Comparison of ENCODE assay signal across 18 cellular contexts in the genomic region with DNA sequence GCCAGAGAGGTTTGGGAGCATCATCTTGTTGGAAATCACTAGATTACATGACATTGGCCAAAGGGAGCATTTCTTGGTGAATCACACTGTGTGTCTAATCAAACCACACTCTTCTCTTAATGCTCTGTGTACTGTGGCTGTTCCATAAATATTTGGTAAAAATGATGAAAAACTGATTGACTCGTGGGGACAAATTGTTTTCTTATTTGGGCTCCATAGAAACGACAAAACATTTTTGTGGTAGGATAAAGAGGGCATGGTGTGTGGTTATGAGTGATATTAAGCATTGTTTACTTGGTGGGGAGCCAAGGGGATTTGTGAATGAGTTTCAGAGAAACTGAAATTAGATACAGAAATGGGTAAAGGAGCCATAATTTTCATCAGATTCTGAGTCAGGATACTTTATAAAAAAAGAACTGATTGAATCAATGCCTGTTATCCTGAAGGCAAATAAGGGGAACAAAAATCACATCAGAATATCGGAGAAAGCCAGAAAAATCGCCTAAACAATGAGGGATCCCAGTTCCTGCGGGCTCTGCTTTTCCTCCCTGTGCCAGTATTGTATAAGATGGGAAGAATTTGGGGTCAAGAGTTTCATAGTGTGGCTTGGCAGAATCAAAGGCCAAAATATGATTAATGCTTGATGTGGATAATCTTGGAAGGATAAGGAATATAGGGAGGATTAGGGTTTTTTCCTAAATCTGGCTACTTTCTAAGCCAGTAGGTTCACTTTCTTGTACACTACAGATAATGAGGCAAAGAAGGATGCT. TPM values are rescaled to one million over a fixed set of nuclear protein-coding genes. Genes with fewer than 3 reads are reported as not detected.
DNase-seq lines count a peak whose midpoint lies in the region; ATAC-seq and TF ChIP-seq lines count a peak whose summit lies in the region.
"Had no signal": no experiment of that assay in that cellular context is flagged by ENCODE, and none has a peak within 500 bp of the region (broad histone marks: within the 10 kb centered on the region; RNA-seq: fewer than 3 reads in every experiment).

No MANE protein-coding gene starts in this region.

- WGBS in esophagus muscularis mucosa: 59% methylated on average over 5 of the region's 5 CpGs

- TF ChIP-seq CTCF in AG10803 (conservative IDR thresholded peaks at IDR 0.05; ENCODE audit: low read length): no peak
- no peak for TF ChIP-seq CTCF in esophagus muscularis mucosa (IDR thresholded peaks at IDR 0.05)
- TF ChIP-seq CTCF in mucosa of descending colon (IDR thresholded peaks at IDR 0.05): no peak
- TF ChIP-seq CTCF in right atrium auricular region (IDR thresholded peaks at IDR 0.05): no peak

- intact Hi-C loops in esophagus muscularis mucosa (cut with DNase I) (no loop called here), mucosa of descending colon (cut with DNase I, micrococcal nuclease) (no loop called here)

- TF ChIP-seq EP300 in esophagus muscularis mucosa (IDR thresholded peaks at IDR 0.05): no peak

- ATAC-seq in mucosa of descending colon (peak; percentile 49), HG03378 (IDR thresholded peaks at IDR 0.05; ENCODE audit: unreplicated experiment) (no peak), HG02763 (IDR thresholded peaks at IDR 0.05; ENCODE audit: unreplicated experiment) (no peak), HG03520 (IDR thresholded peaks at IDR 0.05; ENCODE audit: unreplicated experiment) (no peak)
- ATAC-seq: activated T-cell treated with anti-CD3 and anti-CD28 coated beads, Interleukin-2, amount 50 U/mL, for 4 hours had no signal

- H3K9me3 ChIP-seq in MG63 (peaks cover 17% of the 10 kb centered on the region), esophagus muscularis mucosa (no peaks in the 10 kb centered on the region), mucosa of descending colon (no peaks in the 10 kb centered on the region), right atrium auricular region (no peaks in the 10 kb centered on the region)
- H3K9me3 ChIP-seq: pancreas had no signal

- H3K36me3 ChIP-seq in MG63 (peaks cover 11% of the 10 kb centered on the region), esophagus muscularis mucosa (no peaks in the 10 kb centered on the region), mucosa of descending colon (ENCODE audit: low read depth) (no peaks in the 10 kb centered on the region), right atrium auricular region (no peaks in the 10 kb centered on the region)
- H3K36me3 ChIP-seq: pancreas had no signal

- TF ChIP-seq POLR2A in esophagus muscularis mucosa (IDR thresholded peaks at IDR 0.05; ENCODE audit: low read depth): no peak

- H3K27ac ChIP-seq in esophagus muscularis mucosa (replicated peaks in 1 of 4): peak overlapping the region in 1 of 4 donors; percentile 24
- H3K27ac ChIP-seq in right atrium auricular region: no peak overlapping the region
- H3K27ac ChIP-seq: hepatocyte, HL-60, pancreas had no signal

- H3K4me1 ChIP-seq in esophagus muscularis mucosa: peaks cover 7 to 16% (median 13%) of the 10 kb centered on the region in 4 donors
- H3K4me1 ChIP-seq in mucosa of descending colon (ENCODE audit: low read depth): no peaks in the 10 kb centered on the region
- H3K4me1 ChIP-seq in right atrium auricular region: peaks cover 0 to 14% of the 10 kb centered on the region in 2 donors
- H3K4me1 ChIP-seq: pancreas had no signal

- DNase-seq in AG10803 (ENCODE audit: low read depth) (peak; percentile 90), MG63 (peak; percentile 71), esophagus muscularis mucosa (ENCODE audit: extremely low spot score) (peak; percentile 19), mucosa of descending colon (no peak), right atrium auricular region (ENCODE audit: low spot score) (no peak)
- DNase-seq: ACHN; activated CD4-positive, alpha-beta memory T cell treated with anti-CD3 and anti-CD28 coated beads for 36 hours; activated T-cell treated with anti-CD3 and anti-CD28 coated beads, Interleukin-2, amount 50 U/mL, for 4 hours; NCI-H1436 treated with DMSO at 0.1 percent for 48 hours; NCI-H524; pancreas; stimulated activated CD4-positive, alpha-beta T cell treated with anti-CD3 and anti-CD28 coated beads, Interleukin-15, amount 100 ng/mL, for 24 hours had no signal

- H3K27me3 ChIP-seq in MG63 (no peaks in the 10 kb centered on the region), esophagus muscularis mucosa (no peaks in the 10 kb centered on the region), right atrium auricular region (no peaks in the 10 kb centered on the region)
- H3K27me3 ChIP-seq: hepatocyte, pancreas had no signal

- H3K4me3 ChIP-seq in AG10803 (ENCODE audit: low read length): no peak overlapping the region
- no peak overlapping the region for H3K4me3 ChIP-seq in MG63
- H3K4me3 ChIP-seq in esophagus muscularis mucosa: peak overlapping the region in 1 of 4 donors; percentile 14
- H3K4me3 ChIP-seq in mucosa of descending colon: no peak overlapping the region
- H3K4me3 ChIP-seq in right atrium auricular region: no peak overlapping the region
- H3K4me3 ChIP-seq: hepatocyte, pancreas had no signal

RNA-seq across cellular contexts. Expression of a gene that starts 33.3 kb away (rescaled TPM):
- 9.4 and 17.9 TPM in 2 replicates for total RNA-seq in MG63 (2014; rRNA removed; shearing (Covaris generic); ENCODE audit: low replicate concordance)
- total RNA-seq in esophagus muscularis mucosa: 10 to 100 TPM; 25.7 to 37.7 (median 27.6) TPM
- 10 to 100 TPM in 1 of 3 donors, 1 to 10 TPM in 2; 1.6 to 21.4 (median 3.4) TPM for total RNA-seq in mucosa of descending colon
- total RNA-seq in right atrium auricular region: 10 to 100 TPM; 16.6 to 18.4 TPM
- total RNA-seq: activated CD4-positive, alpha-beta memory T cell treated with anti-CD3 and anti-CD28 coated beads for 36 hours; activated T-cell treated with anti-CD3 and anti-CD28 coated beads, Interleukin-2, amount 50 U/mL, for 4 hours; OCI-LY7 had no signal

Comparison
In these comparisons a context has a peak if more than half of its experiments do, and no peak if none do; other contexts are left out.
1. DNase-seq: peak in AG10803 (single experiment), MG63 (single experiment) and esophagus muscularis mucosa (single experiment); none in mucosa of descending colon (0 of 3) and right atrium auricular region (single experiment).